ENCODE assay signal across 19 cellular contexts in the genomic region with DNA sequence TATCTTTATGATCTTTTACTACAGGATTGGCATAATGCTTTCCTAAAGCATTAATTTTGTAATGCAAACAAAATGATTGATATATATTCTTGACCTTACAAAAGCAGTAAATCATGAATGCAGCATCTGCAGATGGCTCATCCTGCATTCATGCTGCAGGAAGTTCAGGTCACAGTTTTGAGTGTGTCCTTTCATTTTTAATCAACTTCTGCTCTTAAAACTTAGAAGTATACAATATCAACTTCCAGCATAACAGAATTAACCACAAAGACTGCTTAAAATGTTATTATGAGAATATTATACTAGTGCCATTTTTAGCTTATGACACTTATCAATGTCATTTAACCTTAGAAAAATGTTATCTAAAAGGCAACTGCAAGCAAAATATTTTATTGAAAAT. TPM values are rescaled to one million over a fixed set of nuclear protein-coding genes. Genes with fewer than 3 reads are reported as not detected.
A peak's percentile ranks its signal among the peaks of the same experiment; 100 is the strongest.
DNase-seq lines count a peak whose midpoint lies in the region; ATAC-seq and TF ChIP-seq lines count a peak whose summit lies in the region.
"Had no signal": no experiment of that assay in that cellular context is flagged by ENCODE, and none has a peak within 500 bp of the region (broad histone marks: within the 10 kb centered on the region; RNA-seq: fewer than 3 reads in every experiment).

No MANE protein-coding gene starts in this region.

- H3K27me3 ChIP-seq in SK-N-SH (ENCODE audit: insufficient read depth), result no peaks in the 10 kb centered on the region
- H3K27me3 ChIP-seq: BLaER1 treated with 17β-estradiol and CSF1 and Interleukin-3, amounts not matched to agents 10 nM and 100 nM; tibial artery had no signal

- H3K9me2 ChIP-seq in SK-N-SH, result no peaks in the 10 kb centered on the region

- H3K4me3 ChIP-seq in SK-N-SH (ENCODE audit: low read depth in 2 of 2, low read length in 1 of 2), result no peak overlapping the region
- H3K4me3 ChIP-seq: BLaER1 treated with 17β-estradiol and CSF1 and Interleukin-3, amounts not matched to agents 10 nM and 100 nM; tibial artery had no signal

- CTCF ChIA-PET in SK-N-SH (lab: Yijun Ruan, JAX), result interaction anchor here (1.0 to 1.2 kb wide), 4 partner anchors 9 to 93 kb away, joined by 3 to 5 read pairs (median 3); no protein-coding TSS in a partner anchor

- intact Hi-C loops in left cardiac atrium (cut with DNase I), result no loop called here

- TF ChIP-seq CTCF in SK-N-SH (IDR thresholded peaks at IDR 0.05), result no peak

- no peak overlapping the region for H3K9ac ChIP-seq in SK-N-SH
- H3K9ac ChIP-seq: BLaER1 treated with 17β-estradiol and CSF1 and Interleukin-3, amounts not matched to agents 10 nM and 100 nM had no signal

- peaks cover 4% of the 10 kb centered on the region for H3F3A ChIP-seq in SK-N-SH (replicated peaks; ENCODE audit: insufficient read depth)

- no peak overlapping the region for H3K4me2 ChIP-seq in SK-N-SH
- H3K4me2 ChIP-seq: BLaER1 treated with 17β-estradiol and CSF1 and Interleukin-3, amounts not matched to agents 10 nM and 100 nM had no signal

- H3K79me2 ChIP-seq in SK-N-SH (ENCODE audit: insufficient read depth), result no peaks in the 10 kb centered on the region

- H2AFZ ChIP-seq in SK-N-SH (ENCODE audit: low read depth), result no peak overlapping the region

- no peak for TF ChIP-seq EP300 in SK-N-SH (IDR thresholded peaks at IDR 0.05; ENCODE audit: borderline replicate concordance in 1 of 2, low read depth in 1 of 2, low read length in 1 of 2)

- POLR2A ChIA-PET in SK-N-SH (lab: Yijun Ruan, JAX), result no interaction called here

- no peaks in the 10 kb centered on the region for H4K20me1 ChIP-seq in SK-N-SH (ENCODE audit: insufficient read depth)
- H4K20me1 ChIP-seq: BLaER1 treated with 17β-estradiol and CSF1 and Interleukin-3, amounts not matched to agents 10 nM and 100 nM had no signal

- peaks cover 3% of the 10 kb centered on the region in 2 experiments for H3K36me3 ChIP-seq in SK-N-SH (replicated peaks in 1 of 2; ENCODE audit: control insufficient read depth in 1 of 2, insufficient read depth in 2 of 2, low read length in 1 of 2)

- H3K4me1 ChIP-seq in SK-N-SH (ENCODE audit: control insufficient read depth in 1 of 2, insufficient read depth in 2 of 2, low read depth in 1 of 2, low read length in 1 of 2), result peaks cover 0 to 7% of the 10 kb centered on the region in 2 experiments; a peak in 1 of 4 replicates
- H3K4me1 ChIP-seq: BLaER1 treated with 17β-estradiol and CSF1 and Interleukin-3, amounts not matched to agents 10 nM and 100 nM; tibial artery had no signal

- H3K27ac ChIP-seq in SK-N-SH (ENCODE audit: low read depth in 2 of 2, low read length in 1 of 2), result no peak overlapping the region
- H3K27ac ChIP-seq: BLaER1 treated with 17β-estradiol and CSF1 and Interleukin-3, amounts not matched to agents 10 nM and 100 nM; tibial artery had no signal

- ATAC-seq in SK-N-SH treated with all-trans-retinoic acid at 6 μM for 48 hours, result no peak; the same call in 2 of the 3 replicates
- peak; percentile 72 for ATAC-seq in HG02759 (IDR thresholded peaks at IDR 0.05; ENCODE audit: unreplicated experiment)
- peak; percentile 45 for ATAC-seq in HG03575 (IDR thresholded peaks at IDR 0.05; ENCODE audit: extremely low read depth, insufficient number of reproducible peaks, low FRiP score, unreplicated experiment)
- no peak for ATAC-seq in left cardiac atrium
- no peak for ATAC-seq in HG02970 (IDR thresholded peaks at IDR 0.05; ENCODE audit: low FRiP score, unreplicated experiment)
- ATAC-seq: natural killer cell had no signal

- DNase-seq in SK-N-SH, result no peak
- DNase-seq in HuH-7.5 (ENCODE audit: low spot score), result no peak
- DNase-seq in dermis blood vessel endothelial cell, result no peak
- DNase-seq in left cardiac atrium, result no peak
- DNase-seq: 8988T; activated CD4-positive, alpha-beta T cell treated with anti-CD3 and anti-CD28 coated beads, Interleukin-2, amount 50 U/mL, for 48 hours; activated T-cell treated with anti-CD3 and anti-CD28 coated beads, Interleukin-2, amount 50 U/mL, for 48 hours; DMS53; MM.1S; natural killer cell; NCI-H2029; NCI-H524 treated with DMSO at 0.1 percent for 48 hours; small intestine; tibial artery had no signal

- H3K9me3 ChIP-seq in SK-N-SH, result no peaks in the 10 kb centered on the region
- H3K9me3 ChIP-seq: BLaER1 treated with 17β-estradiol and CSF1 and Interleukin-3, amounts not matched to agents 10 nM and 100 nM; tibial artery had no signal

- TF ChIP-seq RAD21 in SK-N-SH (IDR thresholded peaks at IDR 0.05; ENCODE audit: low read length), result no peak

TF ChIP-seq in SK-N-SH, 30 proteins besides CTCF, POLR2A, EP300 and RAD21:
- TF ChIP-seq, protein P1, sequence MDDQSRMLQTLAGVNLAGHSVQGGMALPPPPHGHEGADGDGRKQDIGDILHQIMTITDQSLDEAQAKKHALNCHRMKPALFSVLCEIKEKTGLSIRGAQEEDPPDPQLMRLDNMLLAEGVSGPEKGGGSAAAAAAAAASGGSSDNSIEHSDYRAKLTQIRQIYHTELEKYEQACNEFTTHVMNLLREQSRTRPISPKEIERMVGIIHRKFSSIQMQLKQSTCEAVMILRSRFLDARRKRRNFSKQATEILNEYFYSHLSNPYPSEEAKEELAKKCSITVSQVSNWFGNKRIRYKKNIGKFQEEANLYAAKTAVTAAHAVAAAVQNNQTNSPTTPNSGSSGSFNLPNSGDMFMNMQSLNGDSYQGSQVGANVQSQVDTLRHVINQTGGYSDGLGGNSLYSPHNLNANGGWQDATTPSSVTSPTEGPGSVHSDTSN (IDR thresholded peaks at IDR 0.05), result peak; percentile 42
- TF ChIP-seq TCF12 (IDR thresholded peaks at IDR 0.05), result 0 out of 2 replicates have a peak, but pooled peaks have one; percentile 8
- TF ChIP-seq MEF2A (IDR thresholded peaks at IDR 0.05; ENCODE audit: borderline replicate concordance, low read depth), result no peak

TF ChIP-seq in SK-N-SH treated with all-trans-retinoic acid at 6 μM for 48 hours, 23 proteins besides CTCF, POLR2A, EP300 and RAD21:
- TF ChIP-seq, protein P2, sequence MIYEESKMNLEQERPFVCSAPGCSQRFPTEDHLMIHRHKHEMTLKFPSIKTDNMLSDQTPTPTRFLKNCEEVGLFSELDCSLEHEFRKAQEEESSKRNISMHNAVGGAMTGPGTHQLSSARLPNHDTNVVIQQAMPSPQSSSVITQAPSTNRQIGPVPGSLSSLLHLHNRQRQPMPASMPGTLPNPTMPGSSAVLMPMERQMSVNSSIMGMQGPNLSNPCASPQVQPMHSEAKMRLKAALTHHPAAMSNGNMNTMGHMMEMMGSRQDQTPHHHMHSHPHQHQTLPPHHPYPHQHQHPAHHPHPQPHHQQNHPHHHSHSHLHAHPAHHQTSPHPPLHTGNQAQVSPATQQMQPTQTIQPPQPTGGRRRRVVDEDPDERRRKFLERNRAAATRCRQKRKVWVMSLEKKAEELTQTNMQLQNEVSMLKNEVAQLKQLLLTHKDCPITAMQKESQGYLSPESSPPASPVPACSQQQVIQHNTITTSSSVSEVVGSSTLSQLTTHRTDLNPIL (CRISPR knock-in tag; IDR thresholded peaks at IDR 0.05; ENCODE audit: low read depth), result no peak

RNA-seq across cellular contexts. Expression of gene SLC36A4, which starts 54.0 kb away (rescaled TPM):
- polyA plus RNA-seq in SK-N-SH (2012; rRNA removed), result 7.3 and 9.7 TPM in 2 replicates
- 13.7 and 14.3 TPM in 2 replicates for polyA plus RNA-seq in SK-N-SH (2012; cell fraction: cytosol; rRNA removed)
- polyA plus RNA-seq in SK-N-SH (2012; cell fraction: nucleus; rRNA removed), result 4.3 and 8.1 TPM in 2 replicates
- 6.3 and 11.4 TPM in 2 replicates for total RNA-seq in dermis blood vessel endothelial cell
- 10 to 100 TPM; 12.3 to 17.5 TPM for total RNA-seq in left cardiac atrium

Comparison
In these comparisons a context has a peak if more than half of its experiments do, and no peak if none do; other contexts are left out.
1. ATAC-seq: peak in HG02759 (single experiment) and HG03575 (single experiment); none in SK-N-SH treated with all-trans-retinoic acid at 6 μM for 48 hours (single experiment), left cardiac atrium (0 of 2) and HG02970 (single experiment).